ENCODE assay signal across 1 cellular context in genomic region chr9:133116346-133117231, GRCh38.
TF ChIP-seq lines count a peak whose summit lies in the region.

No MANE protein-coding gene starts in this region.

TF ChIP-seq in HepG2, 621 proteins besides CTCF, POLR2A, EP300 and RAD21:
- TF ChIP-seq GABPA (IDR thresholded peaks at IDR 0.05; ENCODE audit: low read depth, low read length) (no peak), GABPA (CRISPR knock-in tag; IDR thresholded peaks at IDR 0.05; ENCODE audit: low read depth) (no peak), IKZF4 (CRISPR knock-in tag; IDR thresholded peaks at IDR 0.05; ENCODE audit: borderline replicate concordance, low read depth, not compliant biosample characterization) (no peak), AGO2 (optimal IDR thresholded peaks at IDR 0.05; ENCODE audit: low read depth, low read length) (peak; percentile 33), ZNF768 (CRISPR knock-in tag; IDR thresholded peaks at IDR 0.05) (peak; percentile 55)
